8 cellular contexts compared by ENCODE assay signal in the genomic region with DNA sequence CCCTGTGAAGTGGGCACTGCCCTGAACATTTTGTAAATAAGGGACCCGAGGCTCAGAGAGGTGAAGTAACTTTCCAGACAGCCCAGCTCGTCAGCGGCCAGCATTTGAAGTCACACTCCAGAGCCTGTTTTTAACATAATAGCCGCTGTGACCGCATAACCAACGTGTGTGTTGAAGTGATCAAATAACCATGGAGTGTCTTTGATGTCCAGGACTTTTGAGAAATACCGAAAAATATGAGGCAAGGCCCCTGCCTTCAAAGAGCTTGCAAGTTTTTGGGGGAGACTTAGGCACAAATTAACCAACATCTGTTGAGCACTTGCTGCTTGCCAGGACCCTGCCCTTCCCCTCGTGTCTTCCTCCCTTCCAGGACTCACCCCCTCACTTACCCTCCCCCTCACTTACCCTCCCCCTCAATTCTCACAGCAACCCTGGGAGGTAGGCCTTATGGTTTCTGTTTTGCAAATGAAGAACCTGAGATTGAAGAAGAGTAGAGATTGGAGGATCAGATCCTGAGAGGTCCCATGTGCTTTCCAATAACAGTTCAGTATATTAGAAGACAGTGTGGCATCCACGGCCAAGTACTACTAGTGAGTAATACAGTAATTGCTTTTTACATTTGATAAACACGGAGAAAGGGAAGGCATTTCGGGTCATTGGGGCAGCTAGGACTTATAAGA. TPM values are rescaled to one million over a fixed set of nuclear protein-coding genes. Genes with fewer than 3 reads are reported as not detected.
DNase-seq lines count a peak whose midpoint lies in the region; ATAC-seq, FAIRE-seq and TF ChIP-seq lines count a peak whose summit lies in the region.

No MANE protein-coding gene starts in this region.

- WGBS in GM12878 (ENCODE audit: insufficient coverage, insufficient replicate concordance, low lambda C conversion rate, missing lambda C conversion rate), result 1% methylated on average over 11 of the region's 11 CpGs

- H3K27ac ChIP-seq in KMS-11 (peak overlapping the region; percentile 92), GM12878 (ENCODE audit: control insufficient read depth, insufficient read depth) (peak overlapping the region; percentile 93)

- TF ChIP-seq EP300 in GM12878 (IDR thresholded peaks at IDR 0.05; ENCODE audit: borderline replicate concordance in 1 of 2, control insufficient read depth in 1 of 2, low read depth in 2 of 2, low read length in 2 of 2), result no peak

- in situ Hi-C loops in G401 (cut with HindIII; ENCODE audit: low sequenced_read_pairs) (no loop called here), GM12878 (cut with MboI) (loop anchor here (25.0 kb wide), 1 partner anchor 1780 kb away; no protein-coding TSS in a partner anchor)

- CTCF ChIA-PET in GM12878 (lab: Yijun Ruan, JAX), result interaction anchor here (1.5 to 2.4 kb wide), 4 partner anchors 21 to 238 kb away, joined by 3 to 14 read pairs (median 10); a partner anchor contains a TSS

- H2AFZ ChIP-seq in KMS-11 (ENCODE audit: low read depth) (peak overlapping the region; percentile 49), GM12878 (ENCODE audit: control insufficient read depth, low read depth, low read length) (peak overlapping the region; percentile 84)

- FAIRE-seq in GM12878 (lab: Jason Lieb, UNC), result peak; percentile 88

- DNase-seq in G401 (ENCODE audit: low spot score), result peak; percentile 76
- DNase-seq in T follicular helper cell (ENCODE audit: low read depth), result peak; percentile 9
- peak; percentile 84 for DNase-seq in GM12878 (ENCODE audit: low read depth, low spot score)
- DNase-seq in iPS-NIHi11 (ENCODE audit: low spot score), result peak; percentile 50
- DNase-seq in stimulated activated CD4-positive, alpha-beta T cell treated with anti-CD3 and anti-CD28 coated beads, Interleukin-12 subunit alpha, Interleukin-12 subunit beta, amount 100 ng/mL, for 4 hours, result peak; percentile 22
- DNase-seq in left lobe of liver (ENCODE audit: low spot score), result no peak

- RAD21 ChIA-PET in GM12878 (lab: Charles Lee; ENCODE audit: unreplicated experiment), result interaction anchor here (1.7 to 3.2 kb wide), 3 partner anchors 10 to 115 kb away, joined by 6 to 44 read pairs (median 18); a partner anchor contains a TSS

- H3K79me2 ChIP-seq in KMS-11 (ENCODE audit: insufficient read depth, low read depth), result peaks cover 82% of the 10 kb centered on the region
- H3K79me2 ChIP-seq in GM12878 (ENCODE audit: control insufficient read depth, insufficient read depth, low read length), result peaks cover 96% of the 10 kb centered on the region

- H3K4me2 ChIP-seq in KMS-11, result peak overlapping the region; percentile 83
- peak overlapping the region; percentile 86 for H3K4me2 ChIP-seq in GM12878 (ENCODE audit: control insufficient read depth, insufficient read depth)

- H3K36me3 ChIP-seq in KMS-11 (ENCODE audit: insufficient read depth), result no peaks in the 10 kb centered on the region
- peaks cover 0 to 2% of the 10 kb centered on the region in 2 experiments; a peak in 1 of 4 replicates for H3K36me3 ChIP-seq in GM12878 (ENCODE audit: control insufficient read depth in 2 of 2, insufficient read depth in 2 of 2, low read length in 1 of 2)

- peaks cover 19% of the 10 kb centered on the region for H4K20me1 ChIP-seq in KMS-11 (ENCODE audit: insufficient read depth)
- H4K20me1 ChIP-seq in GM12878 (ENCODE audit: control insufficient read depth, insufficient read depth), result no peaks in the 10 kb centered on the region

- ATAC-seq in GM21737 (IDR thresholded peaks at IDR 0.05; ENCODE audit: unreplicated experiment) (peak; percentile 43), GM12878 (peak; percentile 68), left lobe of liver (no peak)

- peaks cover 28% of the 10 kb centered on the region for H3K4me1 ChIP-seq in KMS-11 (ENCODE audit: low read depth, poor library complexity, severe bottlenecking)
- no peaks in the 10 kb centered on the region for H3K4me1 ChIP-seq in GM12878 (ENCODE audit: control insufficient read depth, insufficient read depth, low read length)

- TF ChIP-seq POLR2A in GM12878 (IDR thresholded peaks at IDR 0.05; ENCODE audit: low read depth, low read length), result no peak; the same call in 1 of the 2 replicates

- SMC1A ChIA-PET in GM12878 (lab: Charles Lee; ENCODE audit: uncharacterized antibody, unreplicated experiment), result interaction anchor here (0.8 to 2.8 kb wide), 5 partner anchors 9 to 116 kb away, joined by 3 to 8 read pairs (median 4); a partner anchor contains a TSS

- TF ChIP-seq RAD21 in GM12878 (IDR thresholded peaks at IDR 0.05; ENCODE audit: insufficient read depth, low read depth, low read length), result no peak

- H3K27me3 ChIP-seq in KMS-11 (ENCODE audit: insufficient read depth, low read depth) (no peaks in the 10 kb centered on the region), GM12878 (replicated peaks in 1 of 2; ENCODE audit: control insufficient read depth in 2 of 2, insufficient read depth in 2 of 2, low read length in 1 of 2) (no peaks in the 10 kb centered on the region)

- POLR2A ChIA-PET in GM12878 (lab: Charles Lee), result interaction anchor here (1.5 to 2.2 kb wide), 3 partner anchors 8 to 26 kb away, joined by 3 to 25 read pairs (median 5); no protein-coding TSS in a partner anchor

- no TSS peak for BruUV-seq in GM12878 (replicated peaks; lab: Mats Ljungman, UMichigan)

- intact Hi-C loops in GM12878 (cut with micrococcal nuclease; ENCODE audit: unreplicated experiment), result loop anchor here (2.0 kb wide), 1 partner anchor 240 kb away; no protein-coding TSS in a partner anchor

- H3K4me3 ChIP-seq in KMS-11 (IDR thresholded peaks at IDR 0.05; ENCODE audit: insufficient read depth, low read depth, low read length) (no peak overlapping the region), GM12878 (peak overlapping the region; percentile 82)

- TF ChIP-seq CTCF in KMS-11 (conservative IDR thresholded peaks at IDR 0.05; ENCODE audit: low read depth, low read length), result no peak
- TF ChIP-seq CTCF in GM12878 (IDR thresholded peaks at IDR 0.05 in 2 of 3, conservative IDR thresholded peaks at IDR 0.05 in 1 of 3; ENCODE audit: control insufficient read depth in 2 of 3, extremely low read depth in 1 of 3, insufficient read depth in 1 of 3, low read depth in 3 of 3, low read length in 3 of 3), result no peak

- no peaks in the 10 kb centered on the region for H3K9me3 ChIP-seq in GM12878 (replicated peaks; ENCODE audit: control insufficient read depth, insufficient read depth, low read length)

- H3K9ac ChIP-seq in KMS-11 (peak overlapping the region; percentile 93), GM12878 (ENCODE audit: control insufficient read depth, insufficient read depth, low read length) (peak overlapping the region; percentile 94)

TF ChIP-seq in GM12878, 131 proteins besides CTCF, POLR2A, EP300 and RAD21 (continues in another document):
- peak; percentile 6; the same call in 1 of the 2 replicates for TF ChIP-seq JUNB (IDR thresholded peaks at IDR 0.05)
- TF ChIP-seq PAX8 (IDR thresholded peaks at IDR 0.05), result no peak
- TF ChIP-seq, protein P1, sequence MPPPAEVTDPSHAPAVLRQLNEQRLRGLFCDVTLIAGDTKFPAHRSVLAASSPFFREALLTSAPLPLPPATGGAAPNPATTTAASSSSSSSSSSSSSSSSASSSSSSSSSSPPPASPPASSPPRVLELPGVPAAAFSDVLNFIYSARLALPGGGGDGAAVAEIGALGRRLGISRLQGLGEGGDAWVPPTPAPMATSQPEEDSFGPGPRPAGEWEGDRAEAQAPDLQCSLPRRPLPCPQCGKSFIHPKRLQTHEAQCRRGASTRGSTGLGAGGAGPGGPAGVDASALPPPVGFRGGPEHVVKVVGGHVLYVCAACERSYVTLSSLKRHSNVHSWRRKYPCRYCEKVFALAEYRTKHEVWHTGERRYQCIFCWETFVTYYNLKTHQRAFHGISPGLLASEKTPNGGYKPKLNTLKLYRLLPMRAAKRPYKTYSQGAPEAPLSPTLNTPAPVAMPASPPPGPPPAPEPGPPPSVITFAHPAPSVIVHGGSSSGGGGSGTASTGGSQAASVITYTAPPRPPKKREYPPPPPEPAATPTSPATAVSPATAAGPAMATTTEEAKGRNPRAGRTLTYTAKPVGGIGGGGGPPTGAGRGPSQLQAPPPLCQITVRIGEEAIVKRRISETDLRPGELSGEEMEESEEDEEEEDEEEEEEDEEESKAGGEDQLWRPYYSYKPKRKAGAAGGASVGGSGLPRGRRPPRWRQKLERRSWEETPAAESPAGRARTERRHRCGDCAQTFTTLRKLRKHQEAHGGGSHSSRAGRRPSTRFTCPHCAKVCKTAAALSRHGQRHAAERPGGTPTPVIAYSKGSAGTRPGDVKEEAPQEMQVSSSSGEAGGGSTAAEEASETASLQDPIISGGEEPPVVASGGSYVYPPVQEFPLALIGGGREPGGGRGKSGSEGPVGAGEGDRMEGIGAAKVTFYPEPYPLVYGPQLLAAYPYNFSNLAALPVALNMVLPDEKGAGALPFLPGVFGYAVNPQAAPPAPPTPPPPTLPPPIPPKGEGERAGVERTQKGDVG (CRISPR knock-in tag; IDR thresholded peaks at IDR 0.05), result no peak
- TF ChIP-seq NFXL1 (IDR thresholded peaks at IDR 0.05; ENCODE audit: borderline replicate concordance), result no peak
- no peak for TF ChIP-seq ESRRA (IDR thresholded peaks at IDR 0.05; ENCODE audit: low read length)
- TF ChIP-seq ETV6 (conservative IDR thresholded peaks at IDR 0.05 in 1 of 2, IDR thresholded peaks at IDR 0.05 in 1 of 2; ENCODE audit: borderline replicate concordance in 1 of 2, low read depth in 1 of 2), result no peak

RNA-seq across cellular contexts. Expression of a gene that starts 1.3 kb away (rescaled TPM):
- total RNA-seq in G401 (2014; rRNA removed; shearing (Covaris generic)), result 93.0 and 113 TPM in 2 replicates
- 99.7 and 106 TPM in 2 replicates for total RNA-seq in GM12878 (2013; cell fraction: nucleolus; rRNA removed)
- 74.1 and 82.9 TPM in 2 replicates for total RNA-seq in GM12878 (2014; rRNA removed)
- 64.7 and 64.9 TPM in 2 replicates for total RNA-seq in GM12878 (2014; rRNA removed; fragmentation: Illumina TruSeq; extraction: Trizol)
- total RNA-seq in GM12878 (2021), result 64.2 and 68.6 TPM in 2 replicates
- polyA plus RNA-seq in GM12878 (2011; ENCODE audit: low read depth), result 25.0 TPM
- polyA plus RNA-seq in GM12878 (2011; rRNA removed), result 106 and 121 TPM in 2 replicates
- polyA plus RNA-seq in GM12878 (2011; cell fraction: cytosol; rRNA removed), result 81.8 and 105 TPM in 2 replicates
- polyA plus RNA-seq in GM12878 (2011; cell fraction: nucleus; rRNA removed), result 27.1 and 33.8 TPM in 2 replicates
- 35.4 and 36.2 TPM in 2 replicates for polyA plus RNA-seq in GM12878 (2012)
- polyA plus RNA-seq in GM12878 (2014; fragmentation: Illumina TruSeq; extraction: Trizol), result 61.5 and 72.0 TPM in 2 replicates
- 10 to 100 TPM; 40.1 to 45.2 TPM for polyA plus RNA-seq in GM12878 (2014; fragmentation: Nextera tagmentation; extraction: Ambion mirVana)
- 36.8 and 39.0 TPM in 2 replicates for polyA plus RNA-seq in GM12878 (2014; rRNA removed)
- polyA plus RNA-seq in GM12878 (2016; fragmentation: Nextera tagmentation; extraction: Ambion mirVana), result 10 to 100 TPM; 66.9 to 73.5 TPM
- polyA minus RNA-seq in GM12878 (2011; rRNA and poly(A)+ RNA removed), result 204 and 235 TPM in 2 replicates
- polyA minus RNA-seq in GM12878 (2011; cell fraction: cytosol; rRNA and poly(A)+ RNA removed), result 48.8 and 64.1 TPM in 2 replicates
- 31.1 and 54.0 TPM in 2 replicates for polyA minus RNA-seq in GM12878 (2011; cell fraction: nucleus; rRNA and poly(A)+ RNA removed)
- 29.2 TPM for total RNA-seq in left lobe of liver
